In genomic region chr15:60612400-60613048, GRCh38 we compare ENCODE assay signal across 21 cellular contexts.
A peak's percentile ranks its signal among the peaks of the same experiment; 100 is the strongest.
DNase-seq lines count a peak whose midpoint lies in the region; ATAC-seq, FAIRE-seq and TF ChIP-seq lines count a peak whose summit lies in the region.
"Had no signal": no experiment of that assay in that cellular context is flagged by ENCODE, and none has a peak within 500 bp of the region (broad histone marks: within the 10 kb centered on the region; RNA-seq: fewer than 3 reads in every experiment).

No MANE protein-coding gene starts in this region.

- H3K4me3 Mint-ChIP-seq in osteocyte (ENCODE audit: unreplicated experiment), result no peak overlapping the region
- H3K4me3 Mint-ChIP-seq in activated CD4-positive, alpha-beta T cell treated with anti-CD3 and anti-CD28 coated beads, Interleukin-2, amount 10 ng/mL, durations not matched to agents 7 days and 5 days, result no peak overlapping the region
- H3K4me3 Mint-ChIP-seq: B cell had no signal

- intact Hi-C loops in kidney (cut with DNase I), result no loop called here

- H3K36me3 ChIP-seq in kidney (ENCODE audit: control insufficient read depth in 1 of 2, insufficient read depth in 2 of 2, low read length in 2 of 2), result no peaks in the 10 kb centered on the region
- H3K36me3 ChIP-seq: left lung, WERI-Rb-1 had no signal

- H3K27me3 Mint-ChIP-seq in osteocyte (ENCODE audit: unreplicated experiment), result peaks cover 32% of the 10 kb centered on the region
- peaks cover 38% of the 10 kb centered on the region for H3K27me3 Mint-ChIP-seq in activated CD4-positive, alpha-beta T cell treated with anti-CD3 and anti-CD28 coated beads, Interleukin-2, amount 10 ng/mL, durations not matched to agents 7 days and 5 days

- H3K27ac Mint-ChIP-seq in osteocyte (ENCODE audit: unreplicated experiment), result peak overlapping the region; percentile 56
- H3K27ac Mint-ChIP-seq in activated CD4-positive, alpha-beta T cell treated with anti-CD3 and anti-CD28 coated beads, Interleukin-2, amount 10 ng/mL, durations not matched to agents 7 days and 5 days, result no peak overlapping the region
- H3K27ac Mint-ChIP-seq: B cell had no signal

- POLR2A ChIA-PET in activated CD4-positive, alpha-beta T cell treated with anti-CD3 and anti-CD28 coated beads, Interleukin-2, amount 10 ng/mL, durations not matched to agents 7 days and 5 days (lab: Charles Lee), result no interaction called here

- H3K36me3 Mint-ChIP-seq in osteocyte (ENCODE audit: unreplicated experiment), result peaks cover 1% of the 10 kb centered on the region
- no peaks in the 10 kb centered on the region for H3K36me3 Mint-ChIP-seq in activated CD4-positive, alpha-beta T cell treated with anti-CD3 and anti-CD28 coated beads, Interleukin-2, amount 10 ng/mL, durations not matched to agents 7 days and 5 days (ENCODE audit: low read depth)

- H3K4me3 ChIP-seq in epithelial cell of esophagus (ENCODE audit: low read length) (no peak overlapping the region), kidney (ENCODE audit: low read length in 2 of 2) (no peak overlapping the region)
- H3K4me3 ChIP-seq: K562, left lung had no signal

- no peaks in the 10 kb centered on the region for H3K9me3 Mint-ChIP-seq in osteocyte (ENCODE audit: unreplicated experiment)
- H3K9me3 Mint-ChIP-seq in activated CD4-positive, alpha-beta T cell treated with anti-CD3 and anti-CD28 coated beads, Interleukin-2, amount 10 ng/mL, durations not matched to agents 7 days and 5 days, result no peaks in the 10 kb centered on the region

- FAIRE-seq in kidney (lab: Jason Lieb, UNC), result no peak
- FAIRE-seq: GM12892, K562 had no signal

- DNase-seq in Daoy (ENCODE audit: low read depth) (peak; percentile 5), NCI-H2107 (lab: John Stamatoyannopoulos, UW) (peak; percentile 7), epithelial cell of esophagus (ENCODE audit: low read depth) (peak; percentile 34), osteocyte (ENCODE audit: extremely low spot score, unreplicated experiment) (no peak), kidney (no peak), globus pallidus (ENCODE audit: low spot score) (no peak)
- DNase-seq in activated CD4-positive, alpha-beta T cell treated with anti-CD3 and anti-CD28 coated beads, Interleukin-2, amount 10 ng/mL, durations not matched to agents 7 days and 5 days, result no peak
- DNase-seq: Caco-2; caudate nucleus; effector CD4-positive, alpha-beta T cell; GF-D8; left lung; NCI-H1092; stimulated activated CD4-positive, alpha-beta T cell treated with anti-CD3 and anti-CD28 coated beads, Interleukin-4, amount 100 ng/mL, for 1 hour; T-helper 1 cell; WERI-Rb-1 had no signal

- H3K9ac ChIP-seq in kidney (ENCODE audit: low read length in 2 of 2), result no peak overlapping the region

- H3K4me1 ChIP-seq in kidney (ENCODE audit: control insufficient read depth in 1 of 2, insufficient read depth in 1 of 2, low read depth in 1 of 2, low read length in 2 of 2), result no peaks in the 10 kb centered on the region
- H3K4me1 ChIP-seq: left lung had no signal

- H3K27ac ChIP-seq in kidney (ENCODE audit: low read depth in 2 of 2, low read length in 2 of 2), result no peak overlapping the region
- H3K27ac ChIP-seq: left lung, RWPE1, WERI-Rb-1 had no signal

- peaks cover 14% of the 10 kb centered on the region for H3K4me1 Mint-ChIP-seq in osteocyte (ENCODE audit: unreplicated experiment)
- peaks cover 17% of the 10 kb centered on the region for H3K4me1 Mint-ChIP-seq in activated CD4-positive, alpha-beta T cell treated with anti-CD3 and anti-CD28 coated beads, Interleukin-2, amount 10 ng/mL, durations not matched to agents 7 days and 5 days
- H3K4me1 Mint-ChIP-seq: B cell had no signal

- TF ChIP-seq CTCF in epithelial cell of esophagus (IDR thresholded peaks at IDR 0.05; ENCODE audit: insufficient read depth, low read depth, low read length, missing control alignments) (no peak), osteocyte (IDR thresholded peaks at IDR 0.05) (no peak), kidney (IDR thresholded peaks at IDR 0.05; ENCODE audit: borderline replicate concordance, extremely low read depth, insufficient read depth) (no peak)

- no peaks in the 10 kb centered on the region for H3K9me3 ChIP-seq in kidney (ENCODE audit: control insufficient read depth in 1 of 2, low read length in 2 of 2)
- H3K9me3 ChIP-seq: Caco-2, left lung had no signal

- CTCF ChIA-PET in activated CD4-positive, alpha-beta T cell treated with anti-CD3 and anti-CD28 coated beads, Interleukin-2, amount 10 ng/mL, durations not matched to agents 7 days and 5 days (lab: Charles Lee), result no interaction called here

- no peak for ATAC-seq in GM21447 (IDR thresholded peaks at IDR 0.05; ENCODE audit: unreplicated experiment)
- ATAC-seq: K562, left lung had no signal

Comparison
In these comparisons a context has a peak if more than half of its experiments do, and no peak if none do; other contexts are left out.
1. DNase-seq: peak in Daoy (single experiment), NCI-H2107 (single experiment) and epithelial cell of esophagus (single experiment); none in osteocyte (single experiment), kidney (single experiment), globus pallidus (single experiment) and activated CD4-positive, alpha-beta T cell treated with anti-CD3 and anti-CD28 coated beads, Interleukin-2, amount 10 ng/mL, durations not matched to agents 7 days and 5 days (single experiment).